8 cellular contexts compared by ENCODE assay signal in the genomic region with DNA sequence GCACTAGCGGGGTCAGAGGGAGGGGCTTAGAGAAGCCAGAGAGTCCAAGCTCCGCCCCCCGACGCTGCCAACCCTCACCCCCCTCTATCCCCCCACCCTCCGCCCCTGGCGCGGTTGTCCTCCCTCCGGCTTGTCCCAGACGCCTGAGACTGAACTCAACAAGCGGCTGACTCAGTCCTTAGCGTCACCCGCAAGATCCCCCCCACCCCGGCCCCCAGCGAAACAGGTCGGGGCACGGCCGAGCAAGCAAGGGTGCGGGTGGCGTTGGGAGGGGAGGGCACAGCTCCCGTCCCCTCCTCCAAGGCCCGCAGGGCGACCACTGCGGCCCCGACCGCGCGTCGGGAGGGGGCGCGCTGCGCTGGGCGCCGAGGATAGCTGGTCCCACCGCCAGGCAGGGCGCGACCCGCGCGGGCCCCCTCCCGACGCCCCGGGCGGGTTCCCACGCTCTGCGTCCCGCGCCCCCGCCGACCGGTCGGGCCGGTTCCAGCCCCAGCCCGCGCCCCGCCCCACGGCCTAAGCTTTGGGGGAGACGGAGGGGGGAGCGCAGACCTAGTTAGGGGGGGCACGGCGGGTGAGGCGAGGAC. TPM values are rescaled to one million over a fixed set of nuclear protein-coding genes. Genes with fewer than 3 reads are reported as not detected.
DNase-seq lines count a peak whose midpoint lies in the region; ATAC-seq, FAIRE-seq and TF ChIP-seq lines count a peak whose summit lies in the region.
"Had no signal": no experiment of that assay in that cellular context is flagged by ENCODE, and none has a peak within 500 bp of the region (broad histone marks: within the 10 kb centered on the region; RNA-seq: fewer than 3 reads in every experiment).

No MANE protein-coding gene starts in this region.

- no peak overlapping the region for H3K4me3 ChIP-seq in lower leg skin (ENCODE audit: low read depth, poor library complexity, severe bottlenecking)

- peaks cover 31% of the 10 kb centered on the region for H3K36me3 Mint-ChIP-seq in chondrocyte (ENCODE audit: low read depth)

- no peaks in the 10 kb centered on the region for H3K9me3 Mint-ChIP-seq in chondrocyte (ENCODE audit: low read depth)
- H3K9me3 Mint-ChIP-seq: T-helper 1 cell treated with Interleukin-12 subunit alpha and Interleukin-12 subunit beta and Interleukin-4 antibody, amounts not matched to agents 30 μg/mL and 1 μg/mL, for 36 hours had no signal

- TF ChIP-seq CTCF in GM10266 (IDR thresholded peaks at IDR 0.05; ENCODE audit: control insufficient read depth, insufficient read depth, low read depth, missing control alignments) (peak; percentile 19), chondrocyte (IDR thresholded peaks at IDR 0.05) (peak; percentile 68), lower leg skin (IDR thresholded peaks at IDR 0.05) (no peak)

- H3K4me3 Mint-ChIP-seq in chondrocyte (ENCODE audit: unreplicated experiment): peak overlapping the region; percentile 61
- H3K4me3 Mint-ChIP-seq: T-helper 1 cell treated with Interleukin-12 subunit alpha and Interleukin-12 subunit beta and Interleukin-4 antibody, amounts not matched to agents 30 μg/mL and 1 μg/mL, for 36 hours had no signal

- H3K4me1 Mint-ChIP-seq in chondrocyte (ENCODE audit: low read depth): peaks cover 44% of the 10 kb centered on the region

- peak overlapping the region; percentile 80 for H3K27ac Mint-ChIP-seq in chondrocyte (ENCODE audit: unreplicated experiment)
- H3K27ac Mint-ChIP-seq: T-helper 1 cell treated with Interleukin-12 subunit alpha and Interleukin-12 subunit beta and Interleukin-4 antibody, amounts not matched to agents 30 μg/mL and 1 μg/mL, for 36 hours had no signal

- FAIRE-seq in urothelium cell line (lab: Jason Lieb, UNC): no peak

- intact Hi-C loops in lower leg skin (cut with DNase I; ENCODE audit: low total_unique reads): no loop called here

- 1 to 2% methylated on average over 19 to 61 of the region's 61 CpGs for WGBS in lower leg skin, 2 donors

- no peaks in the 10 kb centered on the region for H3K27me3 Mint-ChIP-seq in chondrocyte (ENCODE audit: low read depth)

- no peak for TF ChIP-seq POLR2A in lower leg skin (IDR thresholded peaks at IDR 0.05)

- DNase-seq in GM10266 (ENCODE audit: extremely low spot score) (peak; percentile 45), NCI-H1436 treated with DMSO at 0.1 percent for 48 hours (lab: John Stamatoyannopoulos, UW) (peak; percentile 4), chondrocyte (ENCODE audit: low spot score) (no peak), lower leg skin (ENCODE audit: low spot score in 2 of 2) (peak; percentile 63 to 92), urothelium cell line (ENCODE audit: low spot score) (peak; percentile 67), kidney glomerular epithelial cell (lab: John Stamatoyannopoulos, UW) (no peak)

- no peak for ATAC-seq in HG02938 (IDR thresholded peaks at IDR 0.05; ENCODE audit: unreplicated experiment)

RNA-seq across cellular contexts. Expression of gene NOTCH3, which starts 5.3 kb away (rescaled TPM):
- total RNA-seq in chondrocyte (78.6 to 559 TPM (median 553 TPM) in 3 replicates), lower leg skin (100 to 1,000 TPM; 215 to 332 (median 251) TPM)

RNA-seq across cellular contexts. Expression of gene EPHX3, which starts 36.8 kb away (rescaled TPM):
- total RNA-seq in chondrocyte (0.15 to 0.38 TPM in 2 of 3 replicates, not detected in the other), lower leg skin (100 to 1,000 TPM in 1 of 4 donors, 10 to 100 TPM in 3; 74.6 to 138 (median 88.9) TPM)

Comparison
In these comparisons a context has a peak if more than half of its experiments do, and no peak if none do; other contexts are left out.
1. DNase-seq: peak in GM10266 (single experiment), NCI-H1436 treated with DMSO at 0.1 percent for 48 hours (single experiment), lower leg skin (2 of 2) and urothelium cell line (single experiment); none in chondrocyte (single experiment) and kidney glomerular epithelial cell (single experiment).
2. CTCF ChIP-seq: peak in GM10266 (single experiment) and chondrocyte (single experiment); none in lower leg skin (0 of 3).
3. RNA of gene EPHX3, which starts 36.8 kb away (total RNA-seq): 74.6 to 138 TPM in lower leg skin; 0.15 to 0.38 TPM in chondrocyte; every median in the first group is over 10 times any median in the second.